25 cellular contexts compared by ENCODE assay signal in genomic region chr3:113952921-113953320, GRCh38. TPM values are rescaled to one million over a fixed set of nuclear protein-coding genes. Genes with fewer than 3 reads are reported as not detected.
"Had no signal": no experiment of that assay in that cellular context is flagged by ENCODE, and none has a peak within 500 bp of the region (broad histone marks: within the 10 kb centered on the region; RNA-seq: fewer than 3 reads in every experiment).

No MANE protein-coding gene starts in this region.

- DNase-seq: activated CD4-positive, alpha-beta T cell treated with anti-CD3 and anti-CD28 coated beads for 4 hours; activated CD4-positive, alpha-beta T cell treated with anti-CD3 and anti-CD28 coated beads, Interleukin-2, amount 50 U/mL, for 4 hours; activated naive CD4-positive, alpha-beta T cell; activated T-cell treated with anti-CD3 and anti-CD28 coated beads for 4 hours; activated T-cell treated with anti-CD3 and anti-CD28 coated beads, Interleukin-2, amount 50 U/mL, for 72 hours; anterior cingulate cortex; colonic mucosa; dorsolateral prefrontal cortex; effector memory CD4-positive, alpha-beta T cell; erythroblast; foreskin melanocyte; islet precursor cell; left ventricle myocardium inferior; sigmoid colon; stimulated activated CD4-positive, alpha-beta T cell treated with anti-CD3 and anti-CD28 coated beads, Interleukin-1b, Interleukin-23, amount 100 ng/mL, for 48 hours; stimulated activated CD4-positive, alpha-beta T cell treated with anti-CD3 and anti-CD28 coated beads, Interleukin-4, amount 100 ng/mL, for 4 hours; stimulated activated CD8-positive, alpha-beta memory T cell treated with anti-CD3 and anti-CD28 coated beads, Interleukin-4, amount 100 ng/mL, for 48 hours; stimulated activated naive CD8-positive, alpha-beta T cell treated with anti-CD3 and anti-CD28 coated beads, Interleukin-15, amount 100 ng/mL, for 72 hours; T-helper 9 cell; tibial artery; upper lobe of right lung had no signal

- H3K4me2 ChIP-seq: smooth muscle cell had no signal

- H3K36me3 ChIP-seq: colonic mucosa, left ventricle myocardium inferior, sigmoid colon, upper lobe of right lung had no signal

- H3K4me1 ChIP-seq: colonic mucosa, upper lobe of right lung had no signal

- H3K27ac ChIP-seq: colonic mucosa, left ventricle myocardium inferior, sigmoid colon, suprapubic skin, tibial artery, upper lobe of right lung, VCaP had no signal

- H3K27me3 ChIP-seq: colonic mucosa, dorsolateral prefrontal cortex, sigmoid colon, suprapubic skin, tibial artery, upper lobe of right lung had no signal

- H3K4me3 ChIP-seq: colonic mucosa, left ventricle myocardium inferior, lung, sigmoid colon, smooth muscle cell, suprapubic skin, tibial artery, upper lobe of right lung had no signal

- H3K9me3 ChIP-seq: colonic mucosa, left ventricle myocardium inferior, sigmoid colon, suprapubic skin, tibial artery, upper lobe of right lung had no signal

RNA-seq across cellular contexts. Expression of gene ZDHHC23, which starts 5.1 kb away (rescaled TPM):
- polyA plus RNA-seq: smooth muscle cell had no signal
